Comparison of ENCODE assay signal across 19 cellular contexts in genomic region chr1:102529446-102529845, GRCh38.
DNase-seq lines count a peak whose midpoint lies in the region; ATAC-seq lines count a peak whose summit lies in the region.
"Had no signal": no experiment of that assay in that cellular context is flagged by ENCODE, and none has a peak within 500 bp of the region (broad histone marks: within the 10 kb centered on the region; RNA-seq: fewer than 3 reads in every experiment).

No MANE protein-coding gene starts in this region.

- no peaks in the 10 kb centered on the region for H3K36me3 Mint-ChIP-seq in activated T-cell treated with anti-CD3 and anti-CD28 coated beads, Interleukin-2, amount 50 U/mL, for 24 hours (ENCODE audit: low read depth)
- no peaks in the 10 kb centered on the region for H3K36me3 Mint-ChIP-seq in activated T-helper 17 cell treated with anti-CD3 and anti-CD28 coated beads, Interleukin-2, amount 50 U/mL, for 72 hours (ENCODE audit: low read depth)
- H3K36me3 Mint-ChIP-seq: CD4-positive, CD25-positive, alpha-beta regulatory T cell; CD8-positive, alpha-beta memory T cell had no signal

- no peak overlapping the region for H3K27ac ChIP-seq in GM23248
- H3K27ac ChIP-seq: HL-60 had no signal

- H3K4me3 Mint-ChIP-seq in activated T-cell treated with anti-CD3 and anti-CD28 coated beads, Interleukin-2, amount 50 U/mL, for 24 hours, result no peak overlapping the region
- no peak overlapping the region for H3K4me3 Mint-ChIP-seq in activated T-helper 17 cell treated with anti-CD3 and anti-CD28 coated beads, Interleukin-2, amount 50 U/mL, for 72 hours
- H3K4me3 Mint-ChIP-seq: CD4-positive, CD25-positive, alpha-beta regulatory T cell; CD8-positive, alpha-beta memory T cell had no signal

- no peak overlapping the region for H2AFZ ChIP-seq in GM23248

- no peak overlapping the region for H3K4me2 ChIP-seq in GM23248 (ENCODE audit: unreplicated experiment)

- WGBS in GM23248 (ENCODE audit: low coverage in 1 of 2, low lambda C conversion rate in 2 of 2, missing lambda C conversion rate in 2 of 2), 2 experiments, result 14 to 20% methylated on average over 1 of the region's 1 CpG

- H3K9me3 ChIP-seq in GM23248 (ENCODE audit: low read depth), result no peaks in the 10 kb centered on the region
- H3K9me3 ChIP-seq: BE2C, Caco-2, HAP-1 had no signal

- peaks cover 11% of the 10 kb centered on the region for H3K9me3 Mint-ChIP-seq in activated T-cell treated with anti-CD3 and anti-CD28 coated beads, Interleukin-2, amount 50 U/mL, for 24 hours
- peaks cover 3% of the 10 kb centered on the region for H3K9me3 Mint-ChIP-seq in activated T-helper 17 cell treated with anti-CD3 and anti-CD28 coated beads, Interleukin-2, amount 50 U/mL, for 72 hours

- no peaks in the 10 kb centered on the region for H3K79me2 ChIP-seq in GM23248 (ENCODE audit: insufficient read depth)

- H3K36me3 ChIP-seq in GM23248 (ENCODE audit: low read depth), result no peaks in the 10 kb centered on the region
- H3K36me3 ChIP-seq: BE2C, HAP-1 had no signal

- no peaks in the 10 kb centered on the region for H3K4me1 Mint-ChIP-seq in activated T-cell treated with anti-CD3 and anti-CD28 coated beads, Interleukin-2, amount 50 U/mL, for 24 hours (ENCODE audit: low read depth)
- H3K4me1 Mint-ChIP-seq in activated T-helper 17 cell treated with anti-CD3 and anti-CD28 coated beads, Interleukin-2, amount 50 U/mL, for 72 hours, result no peaks in the 10 kb centered on the region
- H3K4me1 Mint-ChIP-seq: CD4-positive, CD25-positive, alpha-beta regulatory T cell; CD8-positive, alpha-beta memory T cell had no signal

- no peaks in the 10 kb centered on the region for H3K27me3 Mint-ChIP-seq in activated T-cell treated with anti-CD3 and anti-CD28 coated beads, Interleukin-2, amount 50 U/mL, for 24 hours
- no peaks in the 10 kb centered on the region for H3K27me3 Mint-ChIP-seq in activated T-helper 17 cell treated with anti-CD3 and anti-CD28 coated beads, Interleukin-2, amount 50 U/mL, for 72 hours
- H3K27me3 Mint-ChIP-seq: CD4-positive, CD25-positive, alpha-beta regulatory T cell; CD8-positive, alpha-beta memory T cell had no signal

- H3K9me2 ChIP-seq in GM23248 (ENCODE audit: insufficient read depth), result no peaks in the 10 kb centered on the region

- no peaks in the 10 kb centered on the region for H3F3A ChIP-seq in GM23248 (ENCODE audit: insufficient read depth)

- no peak overlapping the region for H3K9ac ChIP-seq in GM23248

- no peak overlapping the region for H3K27ac Mint-ChIP-seq in activated T-cell treated with anti-CD3 and anti-CD28 coated beads, Interleukin-2, amount 50 U/mL, for 24 hours
- H3K27ac Mint-ChIP-seq in activated T-helper 17 cell treated with anti-CD3 and anti-CD28 coated beads, Interleukin-2, amount 50 U/mL, for 72 hours, result no peak overlapping the region
- H3K27ac Mint-ChIP-seq: CD4-positive, CD25-positive, alpha-beta regulatory T cell; CD8-positive, alpha-beta memory T cell had no signal

- no peaks in the 10 kb centered on the region for H3K4me1 ChIP-seq in GM23248 (ENCODE audit: insufficient read depth)
- H3K4me1 ChIP-seq: Caco-2 had no signal

- no peaks in the 10 kb centered on the region for H4K20me1 ChIP-seq in GM23248 (ENCODE audit: insufficient read depth)

- DNase-seq in GM23248 (peak; percentile 1), NCI-H226 (peak; percentile 12), amniotic epithelial cell (ENCODE audit: low read depth) (peak; percentile 1), D341Med (ENCODE audit: low spot score) (no peak)
- DNase-seq in activated T-cell treated with anti-CD3 and anti-CD28 coated beads, Interleukin-2, amount 50 U/mL, for 24 hours, result no peak
- no peak for DNase-seq in activated CD8-positive, alpha-beta memory T cell treated with anti-CD3 and anti-CD28 coated beads, Interleukin-2, amount 50 U/mL, for 4 hours
- DNase-seq: ACHN; BE2C; C1 segment of cervical spinal cord; Caco-2; CD4-positive, CD25-positive, alpha-beta regulatory T cell; CD8-positive, alpha-beta memory T cell; DMS153; DMS79; KG1 had no signal

- in situ Hi-C loops in GM23248 (cut with MboI), result no loop called here

- H3K4me3 ChIP-seq in GM23248, result no peak overlapping the region
- H3K4me3 ChIP-seq: HAP-1 had no signal

- no peaks in the 10 kb centered on the region for H3K27me3 ChIP-seq in GM23248 (replicated peaks; ENCODE audit: insufficient read depth)
- H3K27me3 ChIP-seq: BE2C had no signal

- ATAC-seq in activated T-helper 17 cell treated with anti-CD3 and anti-CD28 coated beads, Interleukin-2, amount 50 U/mL, for 72 hours (replicated peaks), result no peak
- ATAC-seq: HepG2 had no signal

Comparison
In these comparisons a context has a peak if more than half of its experiments do, and no peak if none do; other contexts are left out.
1. DNase-seq: peak in GM23248 (single experiment), NCI-H226 (single experiment) and amniotic epithelial cell (single experiment); none in activated T-cell treated with anti-CD3 and anti-CD28 coated beads, Interleukin-2, amount 50 U/mL, for 24 hours (single experiment), activated CD8-positive, alpha-beta memory T cell treated with anti-CD3 and anti-CD28 coated beads, Interleukin-2, amount 50 U/mL, for 4 hours (single experiment) and D341Med (single experiment).